ENCODE assay signal across 2 cellular contexts in the genomic region with DNA sequence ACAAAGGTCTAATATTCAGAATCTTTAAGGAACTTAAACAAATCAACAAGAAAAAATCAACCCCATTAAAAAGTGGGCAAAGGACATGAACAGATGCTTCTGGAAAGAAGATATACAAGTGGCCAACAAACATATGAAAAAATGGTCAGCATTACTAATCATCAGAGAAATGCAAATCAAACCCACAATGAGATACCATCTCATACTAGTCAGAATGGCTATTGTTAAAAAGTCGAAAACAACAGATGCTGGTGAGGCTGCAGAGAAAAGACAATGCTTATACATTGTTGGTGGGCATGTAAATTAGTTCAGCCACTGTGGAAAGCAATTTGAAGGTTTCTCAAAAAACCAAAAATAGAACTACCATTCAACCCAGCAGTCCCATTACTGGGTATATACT. TPM values are rescaled to one million over a fixed set of nuclear protein-coding genes. Genes with fewer than 3 reads are reported as not detected.
"Had no signal": no experiment of that assay in that cellular context is flagged by ENCODE, and none has a peak within 500 bp of the region (broad histone marks: within the 10 kb centered on the region; RNA-seq: fewer than 3 reads in every experiment).

No MANE protein-coding gene starts in this region.

RNA-seq across cellular contexts. Expression of a gene that starts 37.9 kb away (rescaled TPM):
- total RNA-seq: activated naive CD8-positive, alpha-beta T cell treated with anti-CD3 and anti-CD28 coated beads, Interleukin-2, amount 10 ng/mL, durations not matched to agents 7 days and 5 days; natural killer cell had no signal
